In genomic region chr17:17896746-17897145, GRCh38 we compare ENCODE assay signal across 25 cellular contexts. TPM values are rescaled to one million over a fixed set of nuclear protein-coding genes. Genes with fewer than 3 reads are reported as not detected.
DNase-seq lines count a peak whose midpoint lies in the region; ATAC-seq, FAIRE-seq and TF ChIP-seq lines count a peak whose summit lies in the region.
"Had no signal": no experiment of that assay in that cellular context is flagged by ENCODE, and none has a peak within 500 bp of the region (broad histone marks: within the 10 kb centered on the region; RNA-seq: fewer than 3 reads in every experiment).

No MANE protein-coding gene starts in this region.

- BruUV-seq in HepG2 (replicated peaks; lab: Mats Ljungman, UMichigan) (no TSS peak), OCI-LY7 (replicated peaks; lab: Mats Ljungman, UMichigan) (no TSS peak)

- TF ChIP-seq CTCF in HepG2 (CRISPR knock-in tag; IDR thresholded peaks at IDR 0.05) (no peak), right lobe of liver (IDR thresholded peaks at IDR 0.05) (no peak), OCI-LY7 (conservative IDR thresholded peaks at IDR 0.05; ENCODE audit: low read length) (no peak), endodermal cell (conservative IDR thresholded peaks at IDR 0.05) (no peak)

- H3K9ac ChIP-seq in HepG2 (ENCODE audit: insufficient read depth, low read depth, low read length) (no peak overlapping the region), endodermal cell (ENCODE audit: extremely low read depth, low read length, poor library complexity, severe bottlenecking) (no peak overlapping the region)

- intact Hi-C loops in HepG2 (cut with micrococcal nuclease; ENCODE audit: unreplicated experiment): no loop called here
- intact Hi-C loops in right lobe of liver (cut with DNase I): no loop called here
- intact Hi-C loops in OCI-LY7 (cut with micrococcal nuclease; ENCODE audit: unreplicated experiment): no loop called here

- peaks cover 16% of the 10 kb centered on the region for H3K36me3 Mint-ChIP-seq in endodermal cell (ENCODE audit: low read depth)

- peaks cover 16% of the 10 kb centered on the region for H3K4me1 Mint-ChIP-seq in endodermal cell

- TF ChIP-seq EP300 in HepG2 (IDR thresholded peaks at IDR 0.05; ENCODE audit: low read depth in 2 of 2, low read length in 2 of 2) (no peak), HepG2 (CRISPR knock-in tag; IDR thresholded peaks at IDR 0.05; ENCODE audit: borderline replicate concordance) (no peak)

- H2AFZ ChIP-seq in HepG2 (ENCODE audit: low read length) (no peak overlapping the region), OCI-LY7 (ENCODE audit: low read length) (no peak overlapping the region)

- H4K20me1 ChIP-seq in HepG2 (ENCODE audit: insufficient read depth, low read length) (no peaks in the 10 kb centered on the region), OCI-LY7 (ENCODE audit: insufficient read depth, low read length) (no peaks in the 10 kb centered on the region)

- H3K27me3 ChIP-seq in HepG2 (ENCODE audit: control insufficient read depth in 1 of 2, insufficient read depth in 2 of 2, low read length in 2 of 2) (no peaks in the 10 kb centered on the region), right lobe of liver (no peaks in the 10 kb centered on the region), endodermal cell (ENCODE audit: control insufficient read depth, insufficient read depth, low read length, poor library complexity, severe bottlenecking) (no peaks in the 10 kb centered on the region)
- H3K27me3 ChIP-seq: MG63 had no signal

- H3K9me2 ChIP-seq in OCI-LY7 (ENCODE audit: insufficient read depth, low read length): no peaks in the 10 kb centered on the region

- ATAC-seq in HepG2 (no peak), right lobe of liver (no peak), HG02973 (IDR thresholded peaks at IDR 0.05; ENCODE audit: unreplicated experiment) (no peak)
- ATAC-seq: HCT116, PC-3, SK-N-SH treated with all-trans-retinoic acid at 6 μM for 48 hours had no signal

- H3K27ac Mint-ChIP-seq in endodermal cell: no peak overlapping the region
- H3K27ac Mint-ChIP-seq: CD4-positive, alpha-beta T cell had no signal

- CTCF ChIA-PET in HepG2 (lab: Yijun Ruan, JAX; ENCODE audit: low intra/inter-chr PET ratio, low total read pairs): no interaction called here
- CTCF ChIA-PET in OCI-LY7 (lab: Charles Lee; ENCODE audit: unreplicated experiment): no interaction called here

- H3K27ac ChIP-seq in HepG2 (ENCODE audit: extremely low read length, insufficient read depth, low read length) (peak overlapping the region; percentile 4), right lobe of liver (no peak overlapping the region), OCI-LY7 (ENCODE audit: low read depth, low read length, poor library complexity, severe bottlenecking) (peak overlapping the region; percentile 67), endodermal cell (ENCODE audit: low read depth, low read length) (no peak overlapping the region)
- H3K27ac ChIP-seq: 22Rv1 had no signal

- no peak for DNase-seq in HepG2 (ENCODE audit: low spot score)
- no peak for DNase-seq in right lobe of liver
- DNase-seq in OCI-LY7 (ENCODE audit: low spot score): no peak
- peak; percentile 29 for DNase-seq in endodermal cell
- DNase-seq in SK-N-DZ (ENCODE audit: low spot score): no peak
- DNase-seq in NCI-H69 (lab: John Stamatoyannopoulos, UW): no peak
- DNase-seq in NCI-H2107 treated with DMSO at 0.1 percent for 48 hours (lab: John Stamatoyannopoulos, UW; ENCODE audit: unreplicated experiment): no peak
- DNase-seq: CD4-positive, alpha-beta T cell; DMS53; KBM-7; MG63; NCI-H1048; NCI-H1417 treated with DMSO at 0.1 percent for 48 hours; NCI-H1694 treated with DMSO at 0.1 percent for 48 hours; NCI-H2081; NCI-H2171; NCI-H226; NCI-H510A; NCI-H748 treated with DMSO at 0.1 percent for 48 hours; PC-3 had no signal

- no peaks in the 10 kb centered on the region for H3K27me3 Mint-ChIP-seq in endodermal cell (ENCODE audit: insufficient read depth)
- H3K27me3 Mint-ChIP-seq: CD4-positive, alpha-beta T cell had no signal

- no peak for FAIRE-seq in HepG2 (lab: Jason Lieb, UNC)
- FAIRE-seq: HTR-8/SVneo had no signal

- H3K4me1 ChIP-seq in HepG2 (ENCODE audit: insufficient read depth, low read length) (peaks cover 51% of the 10 kb centered on the region), right lobe of liver (peaks cover 0 to 26% (median 15%) of the 10 kb centered on the region in 4 donors), OCI-LY7 (ENCODE audit: insufficient read depth, low read length, poor library complexity, severe bottlenecking) (peaks cover 15% of the 10 kb centered on the region), endodermal cell (ENCODE audit: control insufficient read depth, insufficient read depth, low read length) (no peaks in the 10 kb centered on the region)

- H3K4me2 ChIP-seq in HepG2 (ENCODE audit: low read depth, low read length) (no peak overlapping the region), OCI-LY7 (ENCODE audit: low read length) (peak overlapping the region; percentile 47; the same call in 1 of the 2 replicates)

- H3K9me3 Mint-ChIP-seq in endodermal cell: no peaks in the 10 kb centered on the region
- H3K9me3 Mint-ChIP-seq: CD4-positive, alpha-beta T cell had no signal

- WGBS in HepG2 (ENCODE audit: low lambda C conversion rate): 69% methylated on average over 8 of the region's 8 CpGs
- 87% methylated on average over 8 of the region's 8 CpGs for WGBS in right lobe of liver (ENCODE audit: insufficient coverage, low coverage, low lambda C conversion rate, missing lambda C conversion rate)
- WGBS in endodermal cell (ENCODE audit: insufficient coverage in 1 of 2, insufficient read length in 1 of 2), 2 experiments: 91 to 93% methylated on average over 8 of the region's 8 CpGs

- TF ChIP-seq RAD21 in HepG2 (CRISPR knock-in tag; IDR thresholded peaks at IDR 0.05): no peak

- H3K4me3 ChIP-seq in HepG2 (replicated peaks in 1 of 3; ENCODE audit: insufficient read depth in 1 of 3, low read depth in 2 of 3, low read length in 3 of 3) (no peak overlapping the region), right lobe of liver (no peak overlapping the region), OCI-LY7 (ENCODE audit: low read depth, low read length, poor library complexity, severe bottlenecking) (no peak overlapping the region), endodermal cell (ENCODE audit: low read length) (no peak overlapping the region)
- H3K4me3 ChIP-seq: MG63 had no signal

- in situ Hi-C loops in HepG2 (cut with HindIII; ENCODE audit: extremely low pct_ligation_motif_present, low pct_unique_long_range_greater_than_20kb): loop anchor here (10.0 kb wide), 1 partner anchor 138 kb away; the partner anchor contains the start of genes ATPAF2 and GID4

- H3K9me3 ChIP-seq in HepG2 (ENCODE audit: low read length) (no peaks in the 10 kb centered on the region), right lobe of liver (no peaks in the 10 kb centered on the region), OCI-LY7 (ENCODE audit: low read length) (no peaks in the 10 kb centered on the region), endodermal cell (ENCODE audit: control insufficient read depth, low read length) (no peaks in the 10 kb centered on the region)
- H3K9me3 ChIP-seq: MG63 had no signal

- TF ChIP-seq POLR2A in HepG2 (IDR thresholded peaks at IDR 0.05; ENCODE audit: insufficient read depth in 1 of 2, low read depth in 2 of 2, low read length in 2 of 2) (no peak), right lobe of liver (IDR thresholded peaks at IDR 0.05) (no peak)

- no peak overlapping the region for H3K4me3 Mint-ChIP-seq in endodermal cell
- H3K4me3 Mint-ChIP-seq: CD4-positive, alpha-beta T cell had no signal

- H3K79me2 ChIP-seq in HepG2 (ENCODE audit: insufficient read depth, low read length) (no peaks in the 10 kb centered on the region), OCI-LY7 (ENCODE audit: insufficient read depth, low read depth, low read length) (no peaks in the 10 kb centered on the region)

- 0 out of 5 replicates have a peak, but pooled peaks cover 0 to 2% of the 10 kb centered on the region in 2 experiments for H3K36me3 ChIP-seq in HepG2 (replicated peaks in 1 of 2; ENCODE audit: control insufficient read depth in 1 of 2, insufficient read depth in 2 of 2, low read length in 2 of 2)
- no peaks in the 10 kb centered on the region for H3K36me3 ChIP-seq in right lobe of liver
- H3K36me3 ChIP-seq in OCI-LY7 (ENCODE audit: insufficient read depth, low read length): no peaks in the 10 kb centered on the region
- peaks cover 34% of the 10 kb centered on the region for H3K36me3 ChIP-seq in endodermal cell (ENCODE audit: control insufficient read depth, insufficient read depth, low read length)
- H3K36me3 ChIP-seq: MG63 had no signal

- POLR2A ChIA-PET in HepG2 (lab: Yijun Ruan, JAX): no interaction called here
- POLR2A ChIA-PET in OCI-LY7 (lab: Charles Lee): interaction anchor here (1.2 kb wide), 1 partner anchor 111 kb away, joined by 3 read pairs; no protein-coding TSS in a partner anchor

RNA-seq across cellular contexts. Expression of gene SREBF1, which starts 60.0 kb away (rescaled TPM):
- 12.6 and 34.3 TPM in 2 replicates for total RNA-seq in HepG2 (2016; rRNA removed; fragmentation: Illumina TruSeq; extraction: Trizol)
- 17.8 and 21.9 TPM in 2 replicates for total RNA-seq in HepG2 (2016; cell fraction: cytosol; rRNA removed; fragmentation: Illumina TruSeq; extraction: Trizol; ENCODE audit: low read depth)
- total RNA-seq in HepG2 (2016; cell fraction: insoluble cytoplasmic fraction; rRNA removed; fragmentation: Illumina TruSeq; extraction: Trizol): 11.7 and 40.3 TPM in 2 replicates
- total RNA-seq in HepG2 (2016; cell fraction: membrane; rRNA removed; fragmentation: Illumina TruSeq; extraction: Trizol): 12.6 and 16.8 TPM in 2 replicates
- 53.2 and 57.7 TPM in 2 replicates for total RNA-seq in HepG2 (2016; cell fraction: nucleus; rRNA removed; fragmentation: Illumina TruSeq; extraction: Trizol)
- polyA plus RNA-seq in HepG2 (2011; rRNA removed): 38.0 and 57.5 TPM in 2 replicates
- polyA plus RNA-seq in HepG2 (2011; cell fraction: cytosol; rRNA removed): 16.6 and 23.2 TPM in 2 replicates
- polyA plus RNA-seq in HepG2 (2011; cell fraction: nucleus; rRNA removed): 385 and 409 TPM in 2 replicates
- polyA plus RNA-seq in HepG2 (2012): 60.2 and 60.8 TPM in 2 replicates
- 3.6 and 4.8 TPM in 2 replicates for polyA plus RNA-seq in HepG2 (2016; cell fraction: cytosol; fragmentation: Illumina TruSeq; extraction: Trizol; ENCODE audit: low read depth)
- 11.3 and 14.1 TPM in 2 replicates for polyA plus RNA-seq in HepG2 (2016; cell fraction: insoluble cytoplasmic fraction; fragmentation: Illumina TruSeq; extraction: Trizol; ENCODE audit: low read depth)
- polyA plus RNA-seq in HepG2 (2016; cell fraction: membrane; fragmentation: Illumina TruSeq; extraction: Trizol; ENCODE audit: low read depth): 7.4 and 8.0 TPM in 2 replicates
- 156 and 162 TPM in 2 replicates for polyA plus RNA-seq in HepG2 (2016; cell fraction: nucleus; fragmentation: Illumina TruSeq; extraction: Trizol; ENCODE audit: insufficient read depth, low read depth)
- 70.2 and 130 TPM in 2 replicates for polyA minus RNA-seq in HepG2 (2011; rRNA and poly(A)+ RNA removed; ENCODE audit: low replicate concordance)
- polyA minus RNA-seq in HepG2 (2011; cell fraction: cytosol; rRNA and poly(A)+ RNA removed): 35.3 and 56.1 TPM in 2 replicates
- polyA minus RNA-seq in HepG2 (2011; cell fraction: nucleus; rRNA and poly(A)+ RNA removed): 93.2 and 119 TPM in 2 replicates
- 100 to 1,000 TPM in 4 of 6 experiments, 10 to 100 TPM in 2; 63.8 to 246 (median 173) TPM for total RNA-seq in right lobe of liver
- 48.4 and 70.4 TPM in 2 replicates for total RNA-seq in OCI-LY7 (2014; rRNA removed; shearing (Covaris generic))
- 187 and 213 TPM in 2 replicates for total RNA-seq in OCI-LY7 (2022)
- total RNA-seq in endodermal cell: 10 to 100 TPM; 39.0 to 58.2 TPM
- 69.1 TPM for polyA plus RNA-seq in endodermal cell (2013, experiment 1 of 2)
- 66.7 TPM for polyA plus RNA-seq in endodermal cell (2013, experiment 2 of 2)
- polyA plus RNA-seq in SK-N-DZ (2014; cell fraction: cytosol; rRNA removed): 57.6 and 67.5 TPM in 2 replicates
- polyA plus RNA-seq in SK-N-DZ (2014; cell fraction: nucleus; rRNA removed): 182 and 191 TPM in 2 replicates

Comparison
In these comparisons a context has a peak if more than half of its experiments do, and no peak if none do; other contexts are left out.
1. H3K27ac ChIP-seq: peak in HepG2 (single experiment) and OCI-LY7 (single experiment); none in right lobe of liver (0 of 3) and endodermal cell (single experiment).